Comparison of ENCODE assay signal across 1 cellular context in the genomic region with DNA sequence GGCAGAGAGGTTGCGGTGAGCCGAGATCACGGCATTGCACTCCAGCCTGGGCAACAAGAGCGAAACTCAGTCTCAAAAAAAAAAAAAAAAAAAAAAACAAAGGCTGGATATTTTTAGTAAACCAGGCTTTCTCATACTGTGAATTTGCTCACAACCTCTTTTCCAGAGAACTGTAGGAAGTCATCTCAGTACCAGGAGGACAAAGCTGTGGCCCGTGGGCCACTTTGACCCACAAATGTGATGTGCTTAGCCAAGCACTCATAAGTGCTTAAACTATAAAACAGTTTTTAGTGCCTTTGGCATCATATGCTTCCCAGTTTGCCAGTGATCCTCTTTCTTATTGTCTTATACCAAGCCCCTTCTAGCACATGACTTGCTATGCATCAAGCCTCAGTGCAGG.
TF ChIP-seq lines count a peak whose summit lies in the region.

No MANE protein-coding gene starts in this region.

TF ChIP-seq in GM12878, 131 proteins besides CTCF, POLR2A, EP300 and RAD21 (continued from another document):
- TF ChIP-seq, protein P1, sequence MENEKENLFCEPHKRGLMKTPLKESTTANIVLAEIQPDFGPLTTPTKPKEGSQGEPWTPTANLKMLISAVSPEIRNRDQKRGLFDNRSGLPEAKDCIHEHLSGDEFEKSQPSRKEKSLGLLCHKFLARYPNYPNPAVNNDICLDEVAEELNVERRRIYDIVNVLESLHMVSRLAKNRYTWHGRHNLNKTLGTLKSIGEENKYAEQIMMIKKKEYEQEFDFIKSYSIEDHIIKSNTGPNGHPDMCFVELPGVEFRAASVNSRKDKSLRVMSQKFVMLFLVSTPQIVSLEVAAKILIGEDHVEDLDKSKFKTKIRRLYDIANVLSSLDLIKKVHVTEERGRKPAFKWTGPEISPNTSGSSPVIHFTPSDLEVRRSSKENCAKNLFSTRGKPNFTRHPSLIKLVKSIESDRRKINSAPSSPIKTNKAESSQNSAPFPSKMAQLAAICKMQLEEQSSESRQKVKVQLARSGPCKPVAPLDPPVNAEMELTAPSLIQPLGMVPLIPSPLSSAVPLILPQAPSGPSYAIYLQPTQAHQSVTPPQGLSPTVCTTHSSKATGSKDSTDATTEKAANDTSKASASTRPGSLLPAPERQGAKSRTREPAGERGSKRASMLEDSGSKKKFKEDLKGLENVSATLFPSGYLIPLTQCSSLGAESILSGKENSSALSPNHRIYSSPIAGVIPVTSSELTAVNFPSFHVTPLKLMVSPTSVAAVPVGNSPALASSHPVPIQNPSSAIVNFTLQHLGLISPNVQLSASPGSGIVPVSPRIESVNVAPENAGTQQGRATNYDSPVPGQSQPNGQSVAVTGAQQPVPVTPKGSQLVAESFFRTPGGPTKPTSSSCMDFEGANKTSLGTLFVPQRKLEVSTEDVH (IDR thresholded peaks at IDR 0.05; ENCODE audit: low read depth, partially characterized antibody): no peak
- TF ChIP-seq, protein P2, sequence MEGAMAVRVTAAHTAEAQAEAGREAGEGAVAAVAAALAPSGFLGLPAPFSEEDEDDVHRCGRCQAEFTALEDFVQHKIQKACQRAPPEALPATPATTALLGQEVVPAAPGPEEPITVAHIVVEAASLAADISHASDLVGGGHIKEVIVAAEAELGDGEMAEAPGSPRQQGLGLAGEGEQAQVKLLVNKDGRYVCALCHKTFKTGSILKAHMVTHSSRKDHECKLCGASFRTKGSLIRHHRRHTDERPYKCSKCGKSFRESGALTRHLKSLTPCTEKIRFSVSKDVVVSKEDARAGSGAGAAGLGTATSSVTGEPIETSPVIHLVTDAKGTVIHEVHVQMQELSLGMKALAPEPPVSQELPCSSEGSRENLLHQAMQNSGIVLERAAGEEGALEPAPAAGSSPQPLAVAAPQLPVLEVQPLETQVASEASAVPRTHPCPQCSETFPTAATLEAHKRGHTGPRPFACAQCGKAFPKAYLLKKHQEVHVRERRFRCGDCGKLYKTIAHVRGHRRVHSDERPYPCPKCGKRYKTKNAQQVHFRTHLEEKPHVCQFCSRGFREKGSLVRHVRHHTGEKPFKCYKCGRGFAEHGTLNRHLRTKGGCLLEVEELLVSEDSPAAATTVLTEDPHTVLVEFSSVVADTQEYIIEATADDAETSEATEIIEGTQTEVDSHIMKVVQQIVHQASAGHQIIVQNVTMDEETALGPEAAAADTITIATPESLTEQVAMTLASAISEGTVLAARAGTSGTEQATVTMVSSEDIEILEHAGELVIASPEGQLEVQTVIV (IDR thresholded peaks at IDR 0.05; ENCODE audit: borderline replicate concordance, partially characterized antibody): no peak
- TF ChIP-seq RUNX3 (IDR thresholded peaks at IDR 0.05; ENCODE audit: low read length) (peak; percentile 39; the same call in 1 of the 2 replicates), NFYA (IDR thresholded peaks at IDR 0.05; ENCODE audit: borderline replicate concordance, low read depth, low read length) (no peak), BCL3 (IDR thresholded peaks at IDR 0.05; ENCODE audit: borderline replicate concordance, insufficient read depth, low read depth, low read length, poor library complexity, severe bottlenecking) (no peak), ZNF24 (IDR thresholded peaks at IDR 0.05) (no peak), ATF2 (IDR thresholded peaks at IDR 0.05; ENCODE audit: low read length) (0 out of 2 replicates have a peak, but pooled peaks have one; percentile 18)
